Comparison of ENCODE assay signal across 10 cellular contexts in genomic region chr6:54135665-54136370, GRCh38. TPM values are rescaled to one million over a fixed set of nuclear protein-coding genes. Genes with fewer than 3 reads are reported as not detected.
DNase-seq lines count a peak whose midpoint lies in the region; ATAC-seq, FAIRE-seq and TF ChIP-seq lines count a peak whose summit lies in the region.
"Had no signal": no experiment of that assay in that cellular context is flagged by ENCODE, and none has a peak within 500 bp of the region (broad histone marks: within the 10 kb centered on the region; RNA-seq: fewer than 3 reads in every experiment).

No MANE protein-coding gene starts in this region.

- DNase-seq in glomerular endothelial cell (ENCODE audit: extremely low read depth, low read depth, low spot score) (peak; percentile 7), small intestine (peak; percentile 81), NOMO-1 treated with dmso at 0.1 percent for 144 hours (lab: John Stamatoyannopoulos, UW; ENCODE audit: unreplicated experiment) (no peak), progenitor cell of endocrine pancreas (ENCODE audit: low spot score, unreplicated experiment) (no peak)
- DNase-seq: activated T-cell treated with anti-CD3 and anti-CD28 coated beads, Interleukin-2, amount 50 U/mL, for 72 hours; KG1; NCI-H82 had no signal

- H3K36me3 ChIP-seq in HEK293 (ENCODE audit: control insufficient read depth in 2 of 2, insufficient read depth in 1 of 2, low read length in 2 of 2) = no peaks in the 10 kb centered on the region
- H3K36me3 ChIP-seq in small intestine (ENCODE audit: control insufficient read depth in 2 of 2, insufficient read depth in 2 of 2, low read length in 2 of 2) = no peaks in the 10 kb centered on the region

- no peaks in the 10 kb centered on the region for H3K27me3 ChIP-seq in small intestine (ENCODE audit: control insufficient read depth in 2 of 2, insufficient read depth in 2 of 2, low read length in 2 of 2)

- peaks cover 10% of the 10 kb centered on the region; the same call in 1 of the 2 replicates for H3K4me1 ChIP-seq in HEK293 (ENCODE audit: control insufficient read depth, insufficient read depth, low read length)
- no peaks in the 10 kb centered on the region for H3K4me1 ChIP-seq in small intestine (ENCODE audit: control insufficient read depth in 2 of 2, insufficient read depth in 1 of 2, low read depth in 1 of 2, low read length in 1 of 2)

- ATAC-seq in activated CD4-positive, CD25-positive, alpha-beta regulatory T cell treated with anti-CD3 and anti-CD28 coated beads, Interleukin-2, amount 50 U/mL, for 24 hours = no peak
- ATAC-seq: activated T-cell treated with anti-CD3 and anti-CD28 coated beads, Interleukin-2, amount 50 U/mL, for 72 hours had no signal

- POLR2A ChIA-PET in HEK293 (lab: Yijun Ruan, JAX) = no interaction called here

- H3K27ac ChIP-seq in HEK293 (ENCODE audit: extremely low read depth, low read depth, low read length) = no peak overlapping the region
- H3K27ac ChIP-seq in VCaP = peak overlapping the region; percentile 52
- H3K27ac ChIP-seq in small intestine (ENCODE audit: low read depth in 1 of 2, low read length in 1 of 2) = no peak overlapping the region

- CTCF ChIA-PET in HEK293 (lab: Yijun Ruan, JAX) = interaction anchor here (0.6 to 1.1 kb wide), 3 partner anchors 9 to 149 kb away, joined by 3 read pairs; no protein-coding TSS in a partner anchor

- H3K9me3 ChIP-seq in HEK293 (ENCODE audit: control insufficient read depth, insufficient read depth, low read depth, low read length) = no peaks in the 10 kb centered on the region
- no peaks in the 10 kb centered on the region for H3K9me3 ChIP-seq in small intestine (ENCODE audit: control insufficient read depth, low read depth)

- peak; percentile 96 for FAIRE-seq in small intestine (lab: Jason Lieb, UNC)

- H3K27ac Mint-ChIP-seq in progenitor cell of endocrine pancreas = no peak overlapping the region
- H3K27ac Mint-ChIP-seq: activated T-cell treated with anti-CD3 and anti-CD28 coated beads, Interleukin-2, amount 50 U/mL, for 72 hours had no signal

- H3K9me3 Mint-ChIP-seq in progenitor cell of endocrine pancreas (ENCODE audit: low read depth) = peaks cover 10% of the 10 kb centered on the region

- WGBS in small intestine, 3 donors = 6 to 29% (median 14%) methylated on average over 2 of the region's 2 CpGs

- no peaks in the 10 kb centered on the region for H3K36me3 Mint-ChIP-seq in progenitor cell of endocrine pancreas (ENCODE audit: insufficient read depth)

- H3K4me3 Mint-ChIP-seq in progenitor cell of endocrine pancreas (ENCODE audit: low read depth) = no peak overlapping the region
- H3K4me3 Mint-ChIP-seq: activated T-cell treated with anti-CD3 and anti-CD28 coated beads, Interleukin-2, amount 50 U/mL, for 72 hours had no signal

- no peaks in the 10 kb centered on the region for H3K27me3 Mint-ChIP-seq in progenitor cell of endocrine pancreas

- TF ChIP-seq CTCF in HEK293 (tag by site-specific recombination; IDR thresholded peaks at IDR 0.05) (no peak), VCaP (conservative IDR thresholded peaks at IDR 0.05) (no peak), progenitor cell of endocrine pancreas (IDR thresholded peaks at IDR 0.05; ENCODE audit: unreplicated experiment) (no peak)

- H3K4me3 ChIP-seq in HEK293 (ENCODE audit: low read depth, low read length) (no peak overlapping the region), small intestine (ENCODE audit: low read depth in 1 of 2, low read length in 2 of 2) (no peak overlapping the region)

- H3K4me1 Mint-ChIP-seq in progenitor cell of endocrine pancreas (ENCODE audit: low read depth) = peaks cover 4% of the 10 kb centered on the region

TF ChIP-seq in HEK293, 187 proteins besides CTCF, POLR2A, EP300 and RAD21 (continues in another document):
- no peak for TF ChIP-seq ZNF114 (tag by site-specific recombination; IDR thresholded peaks at IDR 0.05)
- TF ChIP-seq GFI1B (tag by site-specific recombination; IDR thresholded peaks at IDR 0.05) = no peak
- TF ChIP-seq ZNF211 (tag by site-specific recombination; IDR thresholded peaks at IDR 0.05; ENCODE audit: low read depth) = no peak
- TF ChIP-seq ZFP41 (tag by site-specific recombination; IDR thresholded peaks at IDR 0.05; ENCODE audit: borderline replicate concordance) = no peak
- no peak for TF ChIP-seq BCL11B (tag by site-specific recombination; IDR thresholded peaks at IDR 0.05; ENCODE audit: low read depth)
- no peak for TF ChIP-seq ZNF155 (tag by site-specific recombination; IDR thresholded peaks at IDR 0.05)
- TF ChIP-seq ZNF362 (tag by site-specific recombination; IDR thresholded peaks at IDR 0.05) = no peak
- TF ChIP-seq ZNF670 (tag by site-specific recombination; IDR thresholded peaks at IDR 0.05; ENCODE audit: low read depth) = no peak
- peak; percentile 15; the same call in 1 of the 2 replicates for TF ChIP-seq IKZF3 (tag by site-specific recombination; IDR thresholded peaks at IDR 0.05)
- no peak for TF ChIP-seq ZNF658 (tag by site-specific recombination; IDR thresholded peaks at IDR 0.05)
- no peak for TF ChIP-seq ZBTB48 (tag by site-specific recombination; IDR thresholded peaks at IDR 0.05)
- TF ChIP-seq YY2 (tag by site-specific recombination; IDR thresholded peaks at IDR 0.05) = no peak
- TF ChIP-seq ZNF169 (tag by site-specific recombination; IDR thresholded peaks at IDR 0.05) = no peak
- TF ChIP-seq ZNF433 (tag by site-specific recombination; IDR thresholded peaks at IDR 0.05; ENCODE audit: low read depth) = no peak
- no peak for TF ChIP-seq GLIS2 (tag by site-specific recombination; IDR thresholded peaks at IDR 0.05)
- TF ChIP-seq ZNF354C (tag by site-specific recombination; IDR thresholded peaks at IDR 0.05; ENCODE audit: borderline replicate concordance, low read depth) = no peak
- 0 out of 2 replicates have a peak, but pooled peaks have one; percentile 27 for TF ChIP-seq ZNF843 (tag by site-specific recombination; IDR thresholded peaks at IDR 0.05)
- TF ChIP-seq KLF10 (tag by site-specific recombination; IDR thresholded peaks at IDR 0.05) = no peak
- no peak for TF ChIP-seq ZNF544 (tag by site-specific recombination; IDR thresholded peaks at IDR 0.05)
- no peak for TF ChIP-seq ZNF596 (tag by site-specific recombination; IDR thresholded peaks at IDR 0.05)
- TF ChIP-seq ZNF391 (tag by site-specific recombination; IDR thresholded peaks at IDR 0.05; ENCODE audit: borderline replicate concordance, low read depth) = no peak
- no peak for TF ChIP-seq ZNF548 (tag by site-specific recombination; IDR thresholded peaks at IDR 0.05)
- TF ChIP-seq SETDB1 (IDR thresholded peaks at IDR 0.05; ENCODE audit: insufficient read length, low read length) = no peak
- TF ChIP-seq PRDM6 (tag by site-specific recombination; IDR thresholded peaks at IDR 0.05) = peak; percentile 90
- no peak for TF ChIP-seq PBX3 (CRISPR knock-in tag; IDR thresholded peaks at IDR 0.05)
- TF ChIP-seq ZNF530 (tag by site-specific recombination; IDR thresholded peaks at IDR 0.05; ENCODE audit: low read depth) = no peak
- no peak for TF ChIP-seq ZNF600 (tag by site-specific recombination; IDR thresholded peaks at IDR 0.05)
- no peak for TF ChIP-seq ZNF549 (tag by site-specific recombination; IDR thresholded peaks at IDR 0.05)
- no peak for TF ChIP-seq ZNF791 (tag by site-specific recombination; IDR thresholded peaks at IDR 0.05)
- TF ChIP-seq, protein P1, sequence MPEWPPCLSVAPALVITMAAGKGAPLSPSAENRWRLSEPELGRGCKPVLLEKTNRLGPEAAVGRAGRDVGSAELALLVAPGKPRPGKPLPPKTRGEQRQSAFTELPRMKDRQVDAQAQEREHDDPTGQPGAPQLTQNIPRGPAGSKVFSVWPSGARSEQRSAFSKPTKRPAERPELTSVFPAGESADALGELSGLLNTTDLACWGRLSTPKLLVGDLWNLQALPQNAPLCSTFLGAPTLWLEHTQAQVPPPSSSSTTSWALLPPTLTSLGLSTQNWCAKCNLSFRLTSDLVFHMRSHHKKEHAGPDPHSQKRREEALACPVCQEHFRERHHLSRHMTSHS (tag by site-specific recombination; IDR thresholded peaks at IDR 0.05) = no peak

RNA-seq across cellular contexts. Expression of gene MLIP, which starts 24.6 kb away (rescaled TPM):
- total RNA-seq in glomerular endothelial cell = 0.58 and 2.9 TPM in 2 replicates
- polyA plus RNA-seq in small intestine = 1 to 10 TPM in 2 of 3 donors, under 1 TPM in 1; 0.75 to 5.1 (median 3.6) TPM
- total RNA-seq in progenitor cell of endocrine pancreas = 1.3 TPM in 1 of 2 replicates, not detected in the other
- total RNA-seq: activated T-cell treated with anti-CD3 and anti-CD28 coated beads, Interleukin-2, amount 50 U/mL, for 72 hours had no signal

Comparison
In these comparisons a context has a peak if more than half of its experiments do, and no peak if none do; other contexts are left out.
1. DNase-seq: peak in glomerular endothelial cell (single experiment) and small intestine (single experiment); none in NOMO-1 treated with dmso at 0.1 percent for 144 hours (single experiment) and progenitor cell of endocrine pancreas (single experiment).